ENCODE assay signal across 9 cellular contexts in genomic region chr13:51444922-51445321, GRCh38. TPM values are rescaled to one million over a fixed set of nuclear protein-coding genes. Genes with fewer than 3 reads are reported as not detected.
DNase-seq lines count a peak whose midpoint lies in the region; ATAC-seq and TF ChIP-seq lines count a peak whose summit lies in the region.
"Had no signal": no experiment of that assay in that cellular context is flagged by ENCODE, and none has a peak within 500 bp of the region (broad histone marks: within the 10 kb centered on the region; RNA-seq: fewer than 3 reads in every experiment).

No MANE protein-coding gene starts in this region.

- H3K27ac Mint-ChIP-seq in neural progenitor cell, result no peak overlapping the region
- H3K27ac Mint-ChIP-seq in stimulated activated naive B cell treated with anti-CD40 and anti-IgM and Interleukin-4, amounts not matched to agents 10 μg/mL and 1 μg/mL and 100 μg/mL, for 72 hours, result no peak overlapping the region

- peaks cover 8% of the 10 kb centered on the region for H3K4me1 Mint-ChIP-seq in neural progenitor cell
- H3K4me1 Mint-ChIP-seq in stimulated activated naive B cell treated with anti-CD40 and anti-IgM and Interleukin-4, amounts not matched to agents 10 μg/mL and 1 μg/mL and 100 μg/mL, for 72 hours, result peaks cover 6 to 12% of the 10 kb centered on the region in 2 donors

- DNase-seq in EH (ENCODE audit: low read depth) (peak; percentile 61), NB4 (ENCODE audit: low read depth) (peak; percentile 70), dedifferentiated amniotic fluid mesenchymal stem cell (ENCODE audit: extremely low spot score) (peak; percentile 45), neural progenitor cell (ENCODE audit: low spot score) (no peak), occipital lobe (lab: John Stamatoyannopoulos, UW) (no peak), DMS79 treated with DMSO at 0.1 percent for 48 hours (lab: John Stamatoyannopoulos, UW) (no peak)
- no peak for DNase-seq in stimulated activated naive B cell treated with anti-CD40 and anti-IgM and Interleukin-4, amounts not matched to agents 10 μg/mL and 1 μg/mL and 100 μg/mL, for 72 hours
- DNase-seq: stimulated activated CD4-positive, alpha-beta T cell treated with anti-CD3 and anti-CD28 coated beads, Interleukin-1b, Interleukin-23, amount 100 ng/mL, for 48 hours had no signal

- no peaks in the 10 kb centered on the region for H3K9me3 Mint-ChIP-seq in neural progenitor cell
- no peaks in the 10 kb centered on the region for H3K9me3 Mint-ChIP-seq in stimulated activated naive B cell treated with anti-CD40 and anti-IgM and Interleukin-4, amounts not matched to agents 10 μg/mL and 1 μg/mL and 100 μg/mL, for 72 hours

- peaks cover 20% of the 10 kb centered on the region for H4K20me1 ChIP-seq in neural progenitor cell (ENCODE audit: low read depth)

- H3K27me3 Mint-ChIP-seq in neural progenitor cell (ENCODE audit: insufficient read depth, low read depth), result peaks cover under 1% of the 10 kb centered on the region
- H3K27me3 Mint-ChIP-seq in stimulated activated naive B cell treated with anti-CD40 and anti-IgM and Interleukin-4, amounts not matched to agents 10 μg/mL and 1 μg/mL and 100 μg/mL, for 72 hours, result no peaks in the 10 kb centered on the region

- H3K4me1 ChIP-seq in neural progenitor cell, result peaks cover 29% of the 10 kb centered on the region

- H3K4me2 ChIP-seq in neural progenitor cell, result no peak overlapping the region

- no peak overlapping the region for H3K4me3 ChIP-seq in NB4 (ENCODE audit: low read depth, low read length)
- no peak overlapping the region for H3K4me3 ChIP-seq in neural progenitor cell

- TF ChIP-seq CTCF in NB4 (IDR thresholded peaks at IDR 0.05; ENCODE audit: low read depth, low read length) (no peak), neural progenitor cell (IDR thresholded peaks at IDR 0.05) (peak; percentile 36)

- TF ChIP-seq POLR2A in NB4 (IDR thresholded peaks at IDR 0.05; ENCODE audit: extremely low read depth, insufficient read length), result no peak

- H3K36me3 ChIP-seq in neural progenitor cell, result peaks cover 19% of the 10 kb centered on the region

- H3K9ac ChIP-seq in neural progenitor cell, result no peak overlapping the region

- H3K36me3 Mint-ChIP-seq in neural progenitor cell, result peaks cover 10% of the 10 kb centered on the region
- peaks cover 14 to 31% of the 10 kb centered on the region in 2 donors for H3K36me3 Mint-ChIP-seq in stimulated activated naive B cell treated with anti-CD40 and anti-IgM and Interleukin-4, amounts not matched to agents 10 μg/mL and 1 μg/mL and 100 μg/mL, for 72 hours

- peaks cover 71% of the 10 kb centered on the region for H3F3A ChIP-seq in neural progenitor cell (ENCODE audit: low read depth)

- no peak overlapping the region for H2AFZ ChIP-seq in neural progenitor cell (replicated peaks)

- ATAC-seq in stimulated activated naive B cell treated with anti-CD40 and anti-IgM and Interleukin-4, amounts not matched to agents 10 μg/mL and 1 μg/mL and 100 μg/mL, for 72 hours (replicated peaks), result no peak
- no peak for ATAC-seq in GM21737 (IDR thresholded peaks at IDR 0.05; ENCODE audit: unreplicated experiment)

- no peaks in the 10 kb centered on the region for H3K27me3 ChIP-seq in neural progenitor cell

- H3K27ac ChIP-seq in neural progenitor cell, result no peak overlapping the region

- no peaks in the 10 kb centered on the region for H3K9me3 ChIP-seq in neural progenitor cell (ENCODE audit: low read depth)

- no peak overlapping the region for H3K4me3 Mint-ChIP-seq in neural progenitor cell
- H3K4me3 Mint-ChIP-seq in stimulated activated naive B cell treated with anti-CD40 and anti-IgM and Interleukin-4, amounts not matched to agents 10 μg/mL and 1 μg/mL and 100 μg/mL, for 72 hours, result no peak overlapping the region

- peaks cover 33% of the 10 kb centered on the region for H3K79me2 ChIP-seq in neural progenitor cell (ENCODE audit: low read depth)

RNA-seq across cellular contexts. Expression of gene INTS6, which starts 7.9 kb away (rescaled TPM):
- total RNA-seq in neural progenitor cell (ENCODE audit: low replicate concordance), result 64.0 and 84.0 TPM in 2 replicates
- total RNA-seq in occipital lobe, result 52.9 TPM

Comparison
In these comparisons a context has a peak if more than half of its experiments do, and no peak if none do; other contexts are left out.
1. DNase-seq: peak in EH (single experiment), NB4 (single experiment) and dedifferentiated amniotic fluid mesenchymal stem cell (single experiment); none in neural progenitor cell (single experiment), occipital lobe (single experiment), DMS79 treated with DMSO at 0.1 percent for 48 hours (single experiment) and stimulated activated naive B cell treated with anti-CD40 and anti-IgM and Interleukin-4, amounts not matched to agents 10 μg/mL and 1 μg/mL and 100 μg/mL, for 72 hours (single experiment).